ENCODE assay signal across 26 cellular contexts in the genomic region with DNA sequence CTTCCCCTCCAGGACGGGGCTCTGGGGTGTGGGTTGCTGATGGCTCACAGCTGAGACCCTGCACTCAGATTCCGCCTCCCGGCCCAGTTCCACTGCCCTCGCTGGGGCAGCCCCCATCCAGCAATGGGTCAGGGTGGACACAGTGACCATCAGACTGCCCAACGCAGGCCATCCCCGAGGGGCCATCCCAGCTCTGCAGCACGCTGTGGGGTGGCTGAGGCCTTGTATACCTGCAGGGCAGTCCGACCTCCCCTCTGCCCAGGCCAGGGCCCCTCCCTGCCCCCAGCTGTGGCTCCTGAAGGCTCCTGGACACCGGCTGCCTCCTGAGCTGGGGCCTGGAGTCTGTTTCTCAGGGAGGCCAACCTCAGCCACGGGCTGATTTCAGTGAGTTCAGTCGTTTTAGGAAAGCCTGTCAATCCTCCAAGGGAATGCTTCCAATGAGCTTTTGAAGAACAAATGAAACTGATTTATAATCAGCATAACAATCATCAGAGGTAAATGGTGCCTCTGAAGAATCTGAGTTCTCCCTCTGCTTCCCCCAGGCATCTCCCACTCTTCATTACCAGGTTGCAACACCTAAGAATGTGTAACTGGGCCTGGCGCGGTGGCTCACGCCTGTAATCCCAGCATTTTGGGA.
"Had no signal": no experiment of that assay in that cellular context is flagged by ENCODE, and none has a peak within 500 bp of the region (broad histone marks: within the 10 kb centered on the region; RNA-seq: fewer than 3 reads in every experiment).

No MANE protein-coding gene starts in this region.

- H3K27me3 Mint-ChIP-seq: activated naive CD8-positive, alpha-beta T cell treated with anti-CD3 and anti-CD28 coated beads for 36 hours; brain; natural killer cell treated with Interleukin-12 subunit alpha and Interleukin-12 subunit beta and Interleukin-15 and Interleukin-18, amount 100 ng/mL, for 72 hours had no signal

- H3K4me3 ChIP-seq: adrenal gland, ascending aorta, cardiac muscle cell, coronary artery, dorsolateral prefrontal cortex, left lung, mucosa of descending colon, right lobe of liver, thoracic aorta had no signal

- H3K27ac ChIP-seq: adrenal gland, ascending aorta, cardiac muscle cell, coronary artery, dorsolateral prefrontal cortex, right lobe of liver, thoracic aorta, WERI-Rb-1 had no signal

- H3K27ac Mint-ChIP-seq: activated naive CD4-positive, alpha-beta T cell treated with anti-CD3 and anti-CD28 coated beads for 36 hours; activated naive CD8-positive, alpha-beta T cell treated with anti-CD3 and anti-CD28 coated beads for 36 hours; natural killer cell treated with Interleukin-12 subunit alpha and Interleukin-12 subunit beta and Interleukin-15 and Interleukin-18, amount 100 ng/mL, for 72 hours had no signal

- H3K9me3 Mint-ChIP-seq: activated naive CD4-positive, alpha-beta T cell treated with anti-CD3 and anti-CD28 coated beads for 36 hours; activated naive CD8-positive, alpha-beta T cell treated with anti-CD3 and anti-CD28 coated beads for 36 hours; effector memory CD8-positive, alpha-beta T cell; natural killer cell treated with Interleukin-12 subunit alpha and Interleukin-12 subunit beta and Interleukin-15 and Interleukin-18, amount 100 ng/mL, for 72 hours had no signal

- H3K36me3 ChIP-seq: adrenal gland, ascending aorta, cardiac muscle cell, left lung, right lobe of liver, thoracic aorta, WERI-Rb-1 had no signal

- DNase-seq: activated CD4-positive, alpha-beta T cell treated with anti-CD3 and anti-CD28 coated beads for 48 hours; activated CD4-positive, alpha-beta T cell treated with anti-CD3 and anti-CD28 coated beads, Interleukin-2, amount 50 U/mL, for 48 hours; activated CD8-positive, alpha-beta memory T cell treated with anti-CD3 and anti-CD28 coated beads for 24 hours; activated effector memory CD4-positive, alpha-beta T cell treated with anti-CD3 and anti-CD28 coated beads, Interleukin-2, amount 50 U/mL, for 16 hours; activated naive CD4-positive, alpha-beta T cell treated with anti-CD3 and anti-CD28 coated beads for 36 hours; activated naive CD8-positive, alpha-beta T cell treated with anti-CD3 and anti-CD28 coated beads for 36 hours; adrenal gland; cerebellar nuclear complex; dorsolateral prefrontal cortex; effector memory CD8-positive, alpha-beta T cell; foreskin fibroblast; head of caudate nucleus; hypothalamus; mucosa of descending colon; right lobe of liver; stimulated activated CD4-positive, alpha-beta T cell treated with anti-CD3 and anti-CD28 coated beads, Interleukin-2, amount 100 ng/mL, for 48 hours; stimulated activated naive CD8-positive, alpha-beta T cell treated with anti-CD3 and anti-CD28 coated beads, Interleukin-15, Interleukin-2, amounts not matched to agents 100 U/mL and 50 U/mL, for 24 hours; WERI-Rb-1 had no signal

- H3K9me3 ChIP-seq: adrenal gland, ascending aorta, left lung, mucosa of descending colon, right lobe of liver, thoracic aorta had no signal

- H3K27me3 ChIP-seq: adrenal gland, ascending aorta, cardiac muscle cell, left lung, right lobe of liver had no signal

- H3K4me1 ChIP-seq: adrenal gland, ascending aorta, right lobe of liver had no signal

- ATAC-seq: activated CD4-positive, CD25-positive, alpha-beta regulatory T cell treated with anti-CD3 and anti-CD28 coated beads, Interleukin-2, amount 50 U/mL, for 24 hours; effector memory CD8-positive, alpha-beta T cell; right lobe of liver; stimulated activated naive CD8-positive, alpha-beta T cell treated with anti-CD3 and anti-CD28 coated beads, Interleukin-15, Interleukin-2, amounts not matched to agents 100 U/mL and 50 U/mL, for 24 hours had no signal

- H3K4me1 Mint-ChIP-seq: activated naive CD8-positive, alpha-beta T cell treated with anti-CD3 and anti-CD28 coated beads for 36 hours had no signal

- H3K4me3 Mint-ChIP-seq: activated naive CD4-positive, alpha-beta T cell treated with anti-CD3 and anti-CD28 coated beads for 36 hours; activated naive CD8-positive, alpha-beta T cell treated with anti-CD3 and anti-CD28 coated beads for 36 hours; brain; effector memory CD8-positive, alpha-beta T cell; natural killer cell treated with Interleukin-12 subunit alpha and Interleukin-12 subunit beta and Interleukin-15 and Interleukin-18, amount 100 ng/mL, for 72 hours had no signal

- H3K36me3 Mint-ChIP-seq: activated naive CD8-positive, alpha-beta T cell treated with anti-CD3 and anti-CD28 coated beads for 36 hours; brain; natural killer cell treated with Interleukin-12 subunit alpha and Interleukin-12 subunit beta and Interleukin-15 and Interleukin-18, amount 100 ng/mL, for 72 hours had no signal
